In genomic region chr20:62322428-62323073, GRCh38 we compare ENCODE assay signal across 32 cellular contexts.
"Had no signal": no experiment of that assay in that cellular context is flagged by ENCODE, and none has a peak within 500 bp of the region (broad histone marks: within the 10 kb centered on the region; RNA-seq: fewer than 3 reads in every experiment).

No MANE protein-coding gene starts in this region.

- H3K9me3 ChIP-seq: adrenal gland, body of pancreas, left lung, lower lobe of right lung, pancreas, prostate gland, sigmoid colon, testis, uterus had no signal

- H3K4me1 ChIP-seq: adrenal gland, body of pancreas, left lung, lower lobe of right lung, pancreas, prostate gland, sigmoid colon, uterus had no signal

- H3K27ac Mint-ChIP-seq: activated naive CD4-positive, alpha-beta T cell treated with anti-CD3 and anti-CD28 coated beads for 36 hours; activated naive CD8-positive, alpha-beta T cell treated with anti-CD3 and anti-CD28 coated beads for 36 hours; naive thymus-derived CD8-positive, alpha-beta T cell; stimulated activated naive B cell treated with anti-CD40 and anti-IgM and Interleukin-4, amounts not matched to agents 10 μg/mL and 1 μg/mL and 100 μg/mL, for 72 hours had no signal

- H3K27ac ChIP-seq: adrenal gland, body of pancreas, cardiac muscle cell, dorsolateral prefrontal cortex, left lung, lower lobe of right lung, pancreas, prostate gland, testis, uterus had no signal

- DNase-seq: activated CD4-positive, alpha-beta T cell treated with anti-CD3 and anti-CD28 coated beads for 4 hours; activated CD4-positive, alpha-beta T cell treated with anti-CD3 and anti-CD28 coated beads, Interleukin-2, amount 50 U/mL, for 4 hours; activated CD4-positive, CD25-positive, alpha-beta regulatory T cell; activated effector memory CD4-positive, alpha-beta T cell treated with Interleukin-2 at 50 U/mL for 16 hours; activated naive CD4-positive, alpha-beta T cell treated with anti-CD3 and anti-CD28 coated beads for 36 hours; activated naive CD8-positive, alpha-beta T cell treated with anti-CD3 and anti-CD28 coated beads for 36 hours; activated T-cell treated with anti-CD3 and anti-CD28 coated beads for 4 hours; adrenal gland; aorta; body of pancreas; dorsolateral prefrontal cortex; effector memory CD4-positive, alpha-beta T cell; head of caudate nucleus; hippocampal formation; kidney glomerular epithelial cell; left lung; lower lobe of right lung; mesenchymal stem cell; naive thymus-derived CD8-positive, alpha-beta T cell; nucleus accumbens; retina; sigmoid colon; small intestine; stimulated activated naive B cell treated with anti-CD40 and anti-IgM and Interleukin-4, amounts not matched to agents 10 μg/mL and 1 μg/mL and 100 μg/mL, for 72 hours; trophoblast cell; uterus had no signal

- H3K27me3 ChIP-seq: adrenal gland, body of pancreas, cardiac muscle cell, dorsolateral prefrontal cortex, left lung, pancreas, sigmoid colon, testis, uterus had no signal

- H3K9me3 Mint-ChIP-seq: activated naive CD4-positive, alpha-beta T cell treated with anti-CD3 and anti-CD28 coated beads for 36 hours; activated naive CD8-positive, alpha-beta T cell treated with anti-CD3 and anti-CD28 coated beads for 36 hours; naive thymus-derived CD8-positive, alpha-beta T cell; neural crest cell had no signal

- H3K4me3 Mint-ChIP-seq: activated naive CD4-positive, alpha-beta T cell treated with anti-CD3 and anti-CD28 coated beads for 36 hours; activated naive CD8-positive, alpha-beta T cell treated with anti-CD3 and anti-CD28 coated beads for 36 hours; naive thymus-derived CD8-positive, alpha-beta T cell; neural crest cell; stimulated activated naive B cell treated with anti-CD40 and anti-IgM and Interleukin-4, amounts not matched to agents 10 μg/mL and 1 μg/mL and 100 μg/mL, for 72 hours had no signal

- ATAC-seq: body of pancreas; naive thymus-derived CD8-positive, alpha-beta T cell; stimulated activated naive B cell treated with anti-CD40 and anti-IgM and Interleukin-4, amounts not matched to agents 10 μg/mL and 1 μg/mL and 100 μg/mL, for 72 hours had no signal

- H3K4me3 ChIP-seq: adrenal gland, body of pancreas, cardiac muscle cell, coronary artery, dorsolateral prefrontal cortex, left lung, lower lobe of right lung, pancreas, prostate gland, sigmoid colon, testis, uterus had no signal

- H3K36me3 ChIP-seq: prostate gland, uterus had no signal

- H3K4me1 Mint-ChIP-seq: activated naive CD8-positive, alpha-beta T cell treated with anti-CD3 and anti-CD28 coated beads for 36 hours; neural crest cell had no signal

- H3K27me3 Mint-ChIP-seq: activated naive CD8-positive, alpha-beta T cell treated with anti-CD3 and anti-CD28 coated beads for 36 hours; naive thymus-derived CD8-positive, alpha-beta T cell; stimulated activated naive B cell treated with anti-CD40 and anti-IgM and Interleukin-4, amounts not matched to agents 10 μg/mL and 1 μg/mL and 100 μg/mL, for 72 hours had no signal
